ENCODE assay signal across 17 cellular contexts in the genomic region with DNA sequence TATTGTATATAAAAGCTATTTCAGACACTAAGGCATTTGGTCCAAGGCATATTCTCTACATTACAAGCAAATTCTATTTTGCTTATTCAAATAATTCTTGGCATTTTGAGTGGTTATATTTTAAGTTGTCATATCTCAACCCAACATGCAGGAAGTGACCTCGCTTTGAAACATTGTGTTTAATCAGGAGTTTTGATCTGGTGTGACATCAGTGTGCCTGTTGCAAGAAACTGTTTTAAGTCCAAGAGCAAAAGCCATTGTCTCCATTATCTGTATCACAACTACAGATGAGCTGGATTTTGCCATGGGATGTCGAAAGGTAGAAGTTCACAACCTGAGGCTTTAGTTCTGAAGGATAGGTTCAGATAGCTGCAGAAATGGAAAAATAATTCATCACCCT.
DNase-seq lines count a peak whose midpoint lies in the region; ATAC-seq and TF ChIP-seq lines count a peak whose summit lies in the region.
"Had no signal": no experiment of that assay in that cellular context is flagged by ENCODE, and none has a peak within 500 bp of the region (broad histone marks: within the 10 kb centered on the region; RNA-seq: fewer than 3 reads in every experiment).

No MANE protein-coding gene starts in this region.

- peak overlapping the region in 1 of 2 experiments; percentile 32; a peak in 2 of 4 replicates for H3K27ac ChIP-seq in SK-N-SH (ENCODE audit: low read depth in 2 of 2, low read length in 1 of 2)
- peak overlapping the region; percentile 22 to 62 for H3K27ac ChIP-seq in ascending aorta
- H3K27ac ChIP-seq: heart left ventricle, psoas muscle had no signal

- TF ChIP-seq CTCF in SK-N-SH (IDR thresholded peaks at IDR 0.05) (no peak), ascending aorta (IDR thresholded peaks at IDR 0.05) (no peak)

- CTCF ChIA-PET in SK-N-SH (lab: Yijun Ruan, JAX), result no interaction called here

- H3K36me3 ChIP-seq in SK-N-SH (replicated peaks in 1 of 2; ENCODE audit: control insufficient read depth in 1 of 2, insufficient read depth in 2 of 2, low read length in 1 of 2) (no peaks in the 10 kb centered on the region), ascending aorta (no peaks in the 10 kb centered on the region)
- H3K36me3 ChIP-seq: heart left ventricle had no signal

- POLR2A ChIA-PET in SK-N-SH (lab: Yijun Ruan, JAX), result no interaction called here

- ATAC-seq in SK-N-SH treated with all-trans-retinoic acid at 6 μM for 48 hours (peak; percentile 19; the same call in 1 of the 3 replicates), HG02852 (IDR thresholded peaks at IDR 0.05; ENCODE audit: unreplicated experiment) (no peak)
- ATAC-seq: heart left ventricle, psoas muscle had no signal

- no peaks in the 10 kb centered on the region for H3F3A ChIP-seq in SK-N-SH (replicated peaks; ENCODE audit: insufficient read depth)

- TF ChIP-seq RAD21 in SK-N-SH (IDR thresholded peaks at IDR 0.05; ENCODE audit: low read length), result no peak

- no peaks in the 10 kb centered on the region for H3K9me3 ChIP-seq in SK-N-SH
- H3K9me3 ChIP-seq in ascending aorta, result no peaks in the 10 kb centered on the region
- H3K9me3 ChIP-seq: heart left ventricle, psoas muscle had no signal

- no peaks in the 10 kb centered on the region for H3K79me2 ChIP-seq in SK-N-SH (ENCODE audit: insufficient read depth)

- H3K27me3 ChIP-seq in SK-N-SH (ENCODE audit: insufficient read depth), result no peaks in the 10 kb centered on the region
- no peaks in the 10 kb centered on the region for H3K27me3 ChIP-seq in ascending aorta
- H3K27me3 ChIP-seq: heart left ventricle had no signal

- no peaks in the 10 kb centered on the region for H4K20me1 ChIP-seq in SK-N-SH (ENCODE audit: insufficient read depth)

- no peak overlapping the region for H2AFZ ChIP-seq in SK-N-SH (ENCODE audit: low read depth)

- H3K9ac ChIP-seq in SK-N-SH, result no peak overlapping the region

- WGBS in SK-N-SH (ENCODE audit: low lambda C conversion rate), result 13% methylated on average over 2 of the region's 2 CpGs

- H3K4me1 ChIP-seq in SK-N-SH (ENCODE audit: control insufficient read depth in 1 of 2, insufficient read depth in 2 of 2, low read depth in 1 of 2, low read length in 1 of 2), result no peaks in the 10 kb centered on the region; a peak in 1 of 4 replicates
- H3K4me1 ChIP-seq in ascending aorta, result peaks cover 5 to 30% of the 10 kb centered on the region in 2 donors
- H3K4me1 ChIP-seq: heart left ventricle, psoas muscle had no signal

- no peak for DNase-seq in SK-N-SH
- no peak for DNase-seq in ascending aorta (ENCODE audit: low spot score in 2 of 2)
- DNase-seq in kidney glomerular epithelial cell (lab: John Stamatoyannopoulos, UW), result peak; percentile 33
- DNase-seq in amygdala (lab: John Stamatoyannopoulos, UW), result no peak
- DNase-seq in middle frontal gyrus (ENCODE audit: extremely low spot score, low spot score), result no peak
- no peak for DNase-seq in AML-193 (lab: John Stamatoyannopoulos, UW)
- DNase-seq: CD8-positive, alpha-beta memory T cell; dermis blood vessel endothelial cell; DND-41; heart left ventricle; KBM-7; NCI-H1048; NCI-H82; psoas muscle had no signal

- no peak overlapping the region for H3K4me3 ChIP-seq in SK-N-SH (ENCODE audit: low read depth in 2 of 2, low read length in 1 of 2)
- H3K4me3 ChIP-seq in ascending aorta, result peak overlapping the region in 1 of 2 donors; percentile 3
- H3K4me3 ChIP-seq: heart left ventricle, psoas muscle, smooth muscle cell had no signal

- TF ChIP-seq EP300 in SK-N-SH (IDR thresholded peaks at IDR 0.05; ENCODE audit: borderline replicate concordance in 1 of 2, low read depth in 1 of 2, low read length in 1 of 2), result no peak

- intact Hi-C loops in ascending aorta (cut with DNase I), result loop anchor here (5.0 to 10.0 kb wide), 2 partner anchors 85 to 518 kb away; no protein-coding TSS in a partner anchor

- no peaks in the 10 kb centered on the region for H3K9me2 ChIP-seq in SK-N-SH

- no peak overlapping the region for H3K4me2 ChIP-seq in SK-N-SH
- H3K4me2 ChIP-seq: smooth muscle cell had no signal

TF ChIP-seq in SK-N-SH treated with all-trans-retinoic acid at 6 μM for 48 hours, 23 proteins besides CTCF, POLR2A, EP300 and RAD21 (continues in another document):
- TF ChIP-seq, protein P1, sequence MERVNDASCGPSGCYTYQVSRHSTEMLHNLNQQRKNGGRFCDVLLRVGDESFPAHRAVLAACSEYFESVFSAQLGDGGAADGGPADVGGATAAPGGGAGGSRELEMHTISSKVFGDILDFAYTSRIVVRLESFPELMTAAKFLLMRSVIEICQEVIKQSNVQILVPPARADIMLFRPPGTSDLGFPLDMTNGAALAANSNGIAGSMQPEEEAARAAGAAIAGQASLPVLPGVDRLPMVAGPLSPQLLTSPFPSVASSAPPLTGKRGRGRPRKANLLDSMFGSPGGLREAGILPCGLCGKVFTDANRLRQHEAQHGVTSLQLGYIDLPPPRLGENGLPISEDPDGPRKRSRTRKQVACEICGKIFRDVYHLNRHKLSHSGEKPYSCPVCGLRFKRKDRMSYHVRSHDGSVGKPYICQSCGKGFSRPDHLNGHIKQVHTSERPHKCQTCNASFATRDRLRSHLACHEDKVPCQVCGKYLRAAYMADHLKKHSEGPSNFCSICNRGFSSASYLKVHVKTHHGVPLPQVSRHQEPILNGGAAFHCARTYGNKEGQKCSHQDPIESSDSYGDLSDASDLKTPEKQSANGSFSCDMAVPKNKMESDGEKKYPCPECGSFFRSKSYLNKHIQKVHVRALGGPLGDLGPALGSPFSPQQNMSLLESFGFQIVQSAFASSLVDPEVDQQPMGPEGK (CRISPR knock-in tag; IDR thresholded peaks at IDR 0.05; ENCODE audit: borderline replicate concordance), result no peak
- TF ChIP-seq SNAI2 (CRISPR knock-in tag; IDR thresholded peaks at IDR 0.05), result no peak
- TF ChIP-seq PPARA (CRISPR knock-in tag; IDR thresholded peaks at IDR 0.05; ENCODE audit: borderline replicate concordance), result no peak
- TF ChIP-seq OSR1 (CRISPR knock-in tag; IDR thresholded peaks at IDR 0.05), result no peak

TF ChIP-seq in SK-N-SH, 30 proteins besides CTCF, POLR2A, EP300 and RAD21 (continues in another document):
- TF ChIP-seq, protein P2, sequence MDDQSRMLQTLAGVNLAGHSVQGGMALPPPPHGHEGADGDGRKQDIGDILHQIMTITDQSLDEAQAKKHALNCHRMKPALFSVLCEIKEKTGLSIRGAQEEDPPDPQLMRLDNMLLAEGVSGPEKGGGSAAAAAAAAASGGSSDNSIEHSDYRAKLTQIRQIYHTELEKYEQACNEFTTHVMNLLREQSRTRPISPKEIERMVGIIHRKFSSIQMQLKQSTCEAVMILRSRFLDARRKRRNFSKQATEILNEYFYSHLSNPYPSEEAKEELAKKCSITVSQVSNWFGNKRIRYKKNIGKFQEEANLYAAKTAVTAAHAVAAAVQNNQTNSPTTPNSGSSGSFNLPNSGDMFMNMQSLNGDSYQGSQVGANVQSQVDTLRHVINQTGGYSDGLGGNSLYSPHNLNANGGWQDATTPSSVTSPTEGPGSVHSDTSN (IDR thresholded peaks at IDR 0.05), result no peak
- TF ChIP-seq ELF1 (IDR thresholded peaks at IDR 0.05) (no peak), EZH2phosphoT487 (IDR thresholded peaks at IDR 0.05; ENCODE audit: borderline replicate concordance, low read depth) (no peak), RXRA (IDR thresholded peaks at IDR 0.05; ENCODE audit: borderline replicate concordance, low read depth) (no peak), MXI1 (IDR thresholded peaks at IDR 0.05; ENCODE audit: low read depth, low read length) (no peak), GABPA (IDR thresholded peaks at IDR 0.05; ENCODE audit: low read depth) (no peak), FOXM1 (IDR thresholded peaks at IDR 0.05; ENCODE audit: low read depth) (no peak), TCF12 (IDR thresholded peaks at IDR 0.05) (no peak), JUND (IDR thresholded peaks at IDR 0.05) (no peak), YY1 (IDR thresholded peaks at IDR 0.05; ENCODE audit: low read depth) (no peak)
- TF ChIP-seq, protein P3, sequence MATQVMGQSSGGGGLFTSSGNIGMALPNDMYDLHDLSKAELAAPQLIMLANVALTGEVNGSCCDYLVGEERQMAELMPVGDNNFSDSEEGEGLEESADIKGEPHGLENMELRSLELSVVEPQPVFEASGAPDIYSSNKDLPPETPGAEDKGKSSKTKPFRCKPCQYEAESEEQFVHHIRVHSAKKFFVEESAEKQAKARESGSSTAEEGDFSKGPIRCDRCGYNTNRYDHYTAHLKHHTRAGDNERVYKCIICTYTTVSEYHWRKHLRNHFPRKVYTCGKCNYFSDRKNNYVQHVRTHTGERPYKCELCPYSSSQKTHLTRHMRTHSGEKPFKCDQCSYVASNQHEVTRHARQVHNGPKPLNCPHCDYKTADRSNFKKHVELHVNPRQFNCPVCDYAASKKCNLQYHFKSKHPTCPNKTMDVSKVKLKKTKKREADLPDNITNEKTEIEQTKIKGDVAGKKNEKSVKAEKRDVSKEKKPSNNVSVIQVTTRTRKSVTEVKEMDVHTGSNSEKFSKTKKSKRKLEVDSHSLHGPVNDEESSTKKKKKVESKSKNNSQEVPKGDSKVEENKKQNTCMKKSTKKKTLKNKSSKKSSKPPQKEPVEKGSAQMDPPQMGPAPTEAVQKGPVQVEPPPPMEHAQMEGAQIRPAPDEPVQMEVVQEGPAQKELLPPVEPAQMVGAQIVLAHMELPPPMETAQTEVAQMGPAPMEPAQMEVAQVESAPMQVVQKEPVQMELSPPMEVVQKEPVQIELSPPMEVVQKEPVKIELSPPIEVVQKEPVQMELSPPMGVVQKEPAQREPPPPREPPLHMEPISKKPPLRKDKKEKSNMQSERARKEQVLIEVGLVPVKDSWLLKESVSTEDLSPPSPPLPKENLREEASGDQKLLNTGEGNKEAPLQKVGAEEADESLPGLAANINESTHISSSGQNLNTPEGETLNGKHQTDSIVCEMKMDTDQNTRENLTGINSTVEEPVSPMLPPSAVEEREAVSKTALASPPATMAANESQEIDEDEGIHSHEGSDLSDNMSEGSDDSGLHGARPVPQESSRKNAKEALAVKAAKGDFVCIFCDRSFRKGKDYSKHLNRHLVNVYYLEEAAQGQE (IDR thresholded peaks at IDR 0.05; ENCODE audit: low read depth, low read length), result no peak
- TF ChIP-seq, protein P4, sequence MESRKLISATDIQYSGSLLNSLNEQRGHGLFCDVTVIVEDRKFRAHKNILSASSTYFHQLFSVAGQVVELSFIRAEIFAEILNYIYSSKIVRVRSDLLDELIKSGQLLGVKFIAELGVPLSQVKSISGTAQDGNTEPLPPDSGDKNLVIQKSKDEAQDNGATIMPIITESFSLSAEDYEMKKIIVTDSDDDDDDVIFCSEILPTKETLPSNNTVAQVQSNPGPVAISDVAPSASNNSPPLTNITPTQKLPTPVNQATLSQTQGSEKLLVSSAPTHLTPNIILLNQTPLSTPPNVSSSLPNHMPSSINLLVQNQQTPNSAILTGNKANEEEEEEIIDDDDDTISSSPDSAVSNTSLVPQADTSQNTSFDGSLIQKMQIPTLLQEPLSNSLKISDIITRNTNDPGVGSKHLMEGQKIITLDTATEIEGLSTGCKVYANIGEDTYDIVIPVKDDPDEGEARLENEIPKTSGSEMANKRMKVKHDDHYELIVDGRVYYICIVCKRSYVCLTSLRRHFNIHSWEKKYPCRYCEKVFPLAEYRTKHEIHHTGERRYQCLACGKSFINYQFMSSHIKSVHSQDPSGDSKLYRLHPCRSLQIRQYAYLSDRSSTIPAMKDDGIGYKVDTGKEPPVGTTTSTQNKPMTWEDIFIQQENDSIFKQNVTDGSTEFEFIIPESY (IDR thresholded peaks at IDR 0.05; ENCODE audit: borderline replicate concordance, low read depth), result no peak
